In genomic region chr5:139341689-139342422, GRCh38 we compare ENCODE assay signal across 8 cellular contexts. TPM values are rescaled to one million over a fixed set of nuclear protein-coding genes. Genes with fewer than 3 reads are reported as not detected.
A peak's percentile ranks its signal among the peaks of the same experiment; 100 is the strongest.
DNase-seq lines count a peak whose midpoint lies in the region; ATAC-seq and TF ChIP-seq lines count a peak whose summit lies in the region.

A gene with protein sequence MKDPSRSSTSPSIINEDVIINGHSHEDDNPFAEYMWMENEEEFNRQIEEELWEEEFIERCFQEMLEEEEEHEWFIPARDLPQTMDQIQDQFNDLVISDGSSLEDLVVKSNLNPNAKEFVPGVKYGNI (plus strand): TSS chr5:139341854. CDS start chr5:139363785, 21,931 bp downstream.

- ATAC-seq in GM18909 (IDR thresholded peaks at IDR 0.05; ENCODE audit: poor library complexity, unreplicated experiment) (peak; percentile 91), HG03175 (IDR thresholded peaks at IDR 0.05; ENCODE audit: unreplicated experiment) (peak; percentile 89), WTC11 (peak; percentile 88)

- CTCF ChIA-PET in WTC11 (lab: Charles Lee): interaction anchor here (0.5 to 1.7 kb wide), 16 partner anchors 11 to 1256 kb away, joined by 3 to 19 read pairs (median 3); partner anchors contain the start of genes DNAJC18, MATR3, PROB1 and UBE2D2

- H3K9me3 Mint-ChIP-seq in WTC11 (peaks cover 8% of the 10 kb centered on the region), immature natural killer cell (no peaks in the 10 kb centered on the region)

- H3K4me3 ChIP-seq in AG09309 (ENCODE audit: control insufficient read depth, low read depth, low read length) (peak within 1 kb of the TSS; percentile 75), cardiac fibroblast (replicated peaks in 1 of 2; ENCODE audit: low read depth in 2 of 2, low read length in 2 of 2) (peak within 1 kb of the TSS; percentile 82 to 98), spleen (peak within 1 kb of the TSS; percentile 75 to 97 (median 87))

- H3K27me3 ChIP-seq in spleen (replicated peaks in 1 of 7): no peaks in the 10 kb centered on the region

- H3K4me1 Mint-ChIP-seq in WTC11: peaks cover 26% of the 10 kb centered on the region
- peaks cover 53 to 54% of the 10 kb centered on the region in 2 donors for H3K4me1 Mint-ChIP-seq in immature natural killer cell

- POLR2A ChIA-PET in WTC11 (lab: Charles Lee): interaction anchor here (0.6 to 1.8 kb wide), 25 partner anchors 8 to 768 kb away, joined by 3 to 34 read pairs (median 4); partner anchors contain the start of genes DNAJC18, MATR3, SPATA24 and UBE2D2

- no peaks in the 10 kb centered on the region for H3K27me3 Mint-ChIP-seq in WTC11 (ENCODE audit: low read depth)
- H3K27me3 Mint-ChIP-seq in immature natural killer cell (ENCODE audit: low read depth in 3 of 3): peaks cover 6 to 22% (median 12%) of the 10 kb centered on the region in 3 donors

- intact Hi-C loops in spleen (cut with DNase I; ENCODE audit: low total_unique reads): no loop called here

- H3K4me1 ChIP-seq in spleen: peaks cover 9 to 64% (median 50%) of the 10 kb centered on the region in 6 donors

- WGBS in spleen, 5 donors: 0 to 1% (median 0%) methylated on average over 45 to 66 of the region's 66 CpGs

- DNase-seq in AG09309 (ENCODE audit: low read depth): peak; percentile 86
- DNase-seq in NCI-H226: peak; percentile 92
- DNase-seq in WTC11 (ENCODE audit: low spot score): peak; percentile 99
- peak; percentile 98 to 99 for DNase-seq in cardiac fibroblast (ENCODE audit: low read depth in 2 of 2)
- peak; percentile 97 for DNase-seq in immature natural killer cell
- peak; percentile 100 for DNase-seq in spleen

- peak within 1 kb of the TSS; percentile 96 to 100 (median 99) for H3K27ac ChIP-seq in spleen

- H3K36me3 Mint-ChIP-seq in WTC11 (peaks cover 31% of the 10 kb centered on the region), immature natural killer cell (peaks cover 0 to 3% (median 0%) of the 10 kb centered on the region in 3 donors)

- H3K27ac Mint-ChIP-seq in WTC11: peak within 1 kb of the TSS; percentile 99
- peak within 1 kb of the TSS; percentile 96 to 99 (median 98) for H3K27ac Mint-ChIP-seq in immature natural killer cell

- H3K36me3 ChIP-seq in spleen: peaks cover 0 to 32% (median 4%) of the 10 kb centered on the region in 6 donors

- H3K9me3 ChIP-seq in spleen: no peaks in the 10 kb centered on the region

- TF ChIP-seq CTCF in AG09309 (IDR thresholded peaks at IDR 0.05; ENCODE audit: control insufficient read depth, insufficient read depth, low read depth, low read length, missing control alignments) (peak; percentile 77), WTC11 (IDR thresholded peaks at IDR 0.05) (no peak), cardiac fibroblast (IDR thresholded peaks at IDR 0.05; ENCODE audit: low read depth, low read length) (peak; percentile 67), spleen (IDR thresholded peaks at IDR 0.05 in 8 of 11, conservative IDR thresholded peaks at IDR 0.05 in 3 of 11) (peak; percentile 76 to 95 (median 92))

- peak within 1 kb of the TSS; percentile 97 for H3K4me3 Mint-ChIP-seq in WTC11
- H3K4me3 Mint-ChIP-seq in immature natural killer cell: peak within 1 kb of the TSS; percentile 95 to 99 (median 96)

- peak in 2 of 3 donors; percentile 69 to 79 for TF ChIP-seq POLR2A in spleen (IDR thresholded peaks at IDR 0.05)

TF ChIP-seq in WTC11, 78 proteins besides CTCF, POLR2A, EP300 and RAD21 (continues in another document):
- peak; percentile 76; the same call in 1 of the 2 replicates for TF ChIP-seq MYBL2 (CRISPR knock-in tag; IDR thresholded peaks at IDR 0.05)
- TF ChIP-seq TEAD4 (CRISPR knock-in tag; IDR thresholded peaks at IDR 0.05): peak; percentile 74
- TF ChIP-seq GABPB1 (CRISPR knock-in tag; IDR thresholded peaks at IDR 0.05): peak; percentile 68
- TF ChIP-seq FOXP1 (CRISPR knock-in tag; IDR thresholded peaks at IDR 0.05; ENCODE audit: borderline replicate concordance): peak; percentile 80; the same call in 1 of the 2 replicates
- TF ChIP-seq CREB1 (CRISPR knock-in tag; IDR thresholded peaks at IDR 0.05): 0 out of 2 replicates have a peak, but pooled peaks have one; percentile 52
- TF ChIP-seq ZNF317 (CRISPR knock-in tag; IDR thresholded peaks at IDR 0.05; ENCODE audit: borderline replicate concordance, low read depth): no peak
- TF ChIP-seq ZBTB21 (CRISPR knock-in tag; IDR thresholded peaks at IDR 0.05; ENCODE audit: borderline replicate concordance): peak; percentile 18; the same call in 1 of the 2 replicates
- TF ChIP-seq ZNF219 (CRISPR knock-in tag; IDR thresholded peaks at IDR 0.05; ENCODE audit: borderline replicate concordance): 0 out of 2 replicates have a peak, but pooled peaks have one; percentile 32
- TF ChIP-seq, protein P1, sequence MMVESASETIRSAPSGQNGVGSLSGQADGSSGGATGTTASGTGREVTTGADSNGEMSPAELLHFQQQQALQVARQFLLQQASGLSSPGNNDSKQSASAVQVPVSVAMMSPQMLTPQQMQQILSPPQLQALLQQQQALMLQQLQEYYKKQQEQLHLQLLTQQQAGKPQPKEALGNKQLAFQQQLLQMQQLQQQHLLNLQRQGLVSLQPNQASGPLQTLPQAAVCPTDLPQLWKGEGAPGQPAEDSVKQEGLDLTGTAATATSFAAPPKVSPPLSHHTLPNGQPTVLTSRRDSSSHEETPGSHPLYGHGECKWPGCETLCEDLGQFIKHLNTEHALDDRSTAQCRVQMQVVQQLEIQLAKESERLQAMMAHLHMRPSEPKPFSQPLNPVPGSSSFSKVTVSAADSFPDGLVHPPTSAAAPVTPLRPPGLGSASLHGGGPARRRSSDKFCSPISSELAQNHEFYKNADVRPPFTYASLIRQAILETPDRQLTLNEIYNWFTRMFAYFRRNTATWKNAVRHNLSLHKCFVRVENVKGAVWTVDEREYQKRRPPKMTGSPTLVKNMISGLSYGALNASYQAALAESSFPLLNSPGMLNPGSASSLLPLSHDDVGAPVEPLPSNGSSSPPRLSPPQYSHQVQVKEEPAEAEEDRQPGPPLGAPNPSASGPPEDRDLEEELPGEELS (CRISPR knock-in tag; IDR thresholded peaks at IDR 0.05): 0 out of 2 replicates have a peak, but pooled peaks have one; percentile 49
- peak; percentile 87; the same call in 1 of the 2 replicates for TF ChIP-seq SP1 (CRISPR knock-in tag; conservative IDR thresholded peaks at IDR 0.05)
- TF ChIP-seq CREM (CRISPR knock-in tag; IDR thresholded peaks at IDR 0.05): peak; percentile 85
- 0 out of 2 replicates have a peak, but pooled peaks have one; percentile 52 for TF ChIP-seq ZNF232 (CRISPR knock-in tag; IDR thresholded peaks at IDR 0.05)
- TF ChIP-seq, protein P2, sequence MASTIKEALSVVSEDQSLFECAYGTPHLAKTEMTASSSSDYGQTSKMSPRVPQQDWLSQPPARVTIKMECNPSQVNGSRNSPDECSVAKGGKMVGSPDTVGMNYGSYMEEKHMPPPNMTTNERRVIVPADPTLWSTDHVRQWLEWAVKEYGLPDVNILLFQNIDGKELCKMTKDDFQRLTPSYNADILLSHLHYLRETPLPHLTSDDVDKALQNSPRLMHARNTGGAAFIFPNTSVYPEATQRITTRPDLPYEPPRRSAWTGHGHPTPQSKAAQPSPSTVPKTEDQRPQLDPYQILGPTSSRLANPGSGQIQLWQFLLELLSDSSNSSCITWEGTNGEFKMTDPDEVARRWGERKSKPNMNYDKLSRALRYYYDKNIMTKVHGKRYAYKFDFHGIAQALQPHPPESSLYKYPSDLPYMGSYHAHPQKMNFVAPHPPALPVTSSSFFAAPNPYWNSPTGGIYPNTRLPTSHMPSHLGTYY (CRISPR knock-in tag; IDR thresholded peaks at IDR 0.05): no peak
- peak; percentile 92 for TF ChIP-seq FOXK1 (CRISPR knock-in tag; IDR thresholded peaks at IDR 0.05)
- no peak; the same call in 1 of the 2 replicates for TF ChIP-seq HMGXB4 (CRISPR knock-in tag; IDR thresholded peaks at IDR 0.05)
- TF ChIP-seq E2F5 (CRISPR knock-in tag; IDR thresholded peaks at IDR 0.05): no peak
- TF ChIP-seq EMX1 (CRISPR knock-in tag; IDR thresholded peaks at IDR 0.05): no peak
- TF ChIP-seq IRF2 (CRISPR knock-in tag; IDR thresholded peaks at IDR 0.05; ENCODE audit: borderline replicate concordance, low read depth): no peak

RNA-seq across cellular contexts. Expression of the gene that starts here (rescaled TPM):
- total RNA-seq in WTC11 (2021): 122 to 126 TPM (median 126 TPM) in 3 replicates
- 100 to 1,000 TPM; 340 to 565 (median 409) TPM for polyA plus RNA-seq in immature natural killer cell
- 100 to 1,000 TPM in 2 of 7 donors, 10 to 100 TPM in 5; 73.2 to 117 (median 86.4) TPM for total RNA-seq in spleen
- polyA plus RNA-seq in spleen: 100 to 1,000 TPM in 2 of 3 donors, 10 to 100 TPM in 1; 90.6 to 119 (median 117) TPM

Comparison
In these comparisons a context has a peak if more than half of its experiments do, and no peak if none do; other contexts are left out.
1. Peak in every context shown above with its lines: DNase-seq, ATAC-seq, H3K4me3 ChIP-seq and H3K27ac ChIP-seq.